9 cellular contexts compared by ENCODE assay signal in genomic region chr18:60372598-60372997, GRCh38. TPM values are rescaled to one million over a fixed set of nuclear protein-coding genes. Genes with fewer than 3 reads are reported as not detected.
DNase-seq lines count a peak whose midpoint lies in the region; ATAC-seq and TF ChIP-seq lines count a peak whose summit lies in the region.
"Had no signal": no experiment of that assay in that cellular context is flagged by ENCODE, and none has a peak within 500 bp of the region (broad histone marks: within the 10 kb centered on the region; RNA-seq: fewer than 3 reads in every experiment).

MC4R (minus strand) TSS chr18:60372775; CDS start chr18:60372349, 426 bp downstream.

- H3K27ac Mint-ChIP-seq in endodermal cell (no peak within 1 kb of the TSS), immature natural killer cell (no peak within 1 kb of the TSS)

- WGBS in endodermal cell (ENCODE audit: insufficient coverage in 1 of 2, insufficient read length in 1 of 2), 2 experiments = 60 to 72% methylated on average over 2 to 9 of the region's 9 CpGs

- peak within 1 kb of the TSS; percentile 56 for H2AFZ ChIP-seq in neuron (ENCODE audit: low read depth, low read length)

- H3K9me3 Mint-ChIP-seq in endodermal cell (peaks cover 6% of the 10 kb centered on the region), immature natural killer cell (peaks cover 0 to 13% (median 3%) of the 10 kb centered on the region in 6 donors)

- H3K36me3 ChIP-seq in endodermal cell (ENCODE audit: control insufficient read depth, insufficient read depth, low read length) (no peaks in the 10 kb centered on the region), neuron (ENCODE audit: insufficient read depth, low read length) (no peaks in the 10 kb centered on the region)

- peak; percentile 0 for DNase-seq in GOT3 (lab: John Stamatoyannopoulos, UW)
- peak; percentile 79 for DNase-seq in NCI-H446 treated with DMSO at 0.1 percent for 48 hours (lab: John Stamatoyannopoulos, UW)
- DNase-seq in endodermal cell = peak; percentile 71
- no peak for DNase-seq in GM13977 (ENCODE audit: low spot score)
- DNase-seq in dermis blood vessel endothelial cell = no peak
- DNase-seq in immature natural killer cell = no peak

- ATAC-seq in HG02642 (IDR thresholded peaks at IDR 0.05; ENCODE audit: poor library complexity, unreplicated experiment) = no peak

- H3K36me3 Mint-ChIP-seq in endodermal cell (ENCODE audit: low read depth) = no peaks in the 10 kb centered on the region
- no peaks in the 10 kb centered on the region for H3K36me3 Mint-ChIP-seq in immature natural killer cell

- H3K4me3 ChIP-seq in endodermal cell (ENCODE audit: low read length) (no peak within 1 kb of the TSS), neuron (ENCODE audit: low read length) (peak within 1 kb of the TSS; percentile 15)

- H3K4me1 ChIP-seq in endodermal cell (ENCODE audit: control insufficient read depth, insufficient read depth, low read length) (no peaks in the 10 kb centered on the region), neuron (ENCODE audit: insufficient read depth, low read length) (peaks cover 7% of the 10 kb centered on the region)

- H3K9me3 ChIP-seq in endodermal cell (ENCODE audit: control insufficient read depth, low read length) (no peaks in the 10 kb centered on the region), neuron (ENCODE audit: low read length) (no peaks in the 10 kb centered on the region)

- peaks cover 10% of the 10 kb centered on the region for H3K4me1 Mint-ChIP-seq in endodermal cell
- H3K4me1 Mint-ChIP-seq in immature natural killer cell = no peaks in the 10 kb centered on the region

- TF ChIP-seq CTCF in endodermal cell (conservative IDR thresholded peaks at IDR 0.05) = no peak
- no peak for TF ChIP-seq CTCF in GM13977 (IDR thresholded peaks at IDR 0.05; ENCODE audit: extremely low read depth, insufficient read depth, missing control alignments)

- no peaks in the 10 kb centered on the region for H3K27me3 Mint-ChIP-seq in endodermal cell (ENCODE audit: insufficient read depth)
- peaks cover 0 to 4% (median 0%) of the 10 kb centered on the region in 3 donors for H3K27me3 Mint-ChIP-seq in immature natural killer cell (ENCODE audit: low read depth in 3 of 3)

- no peak within 1 kb of the TSS for H3K4me3 Mint-ChIP-seq in endodermal cell
- H3K4me3 Mint-ChIP-seq in immature natural killer cell = no peak within 1 kb of the TSS

- H3K9ac ChIP-seq in endodermal cell (ENCODE audit: extremely low read depth, low read length, poor library complexity, severe bottlenecking) = no peak within 1 kb of the TSS

- H3K27me3 ChIP-seq in endodermal cell (ENCODE audit: control insufficient read depth, insufficient read depth, low read length, poor library complexity, severe bottlenecking) = no peaks in the 10 kb centered on the region
- no peaks in the 10 kb centered on the region for H3K27me3 ChIP-seq in neuron (ENCODE audit: insufficient read depth, low read length)

- peak within 1 kb of the TSS; percentile 47 for H3K27ac ChIP-seq in endodermal cell (ENCODE audit: low read depth, low read length)

- in situ Hi-C loops in GM13977 (cut with MboI; ENCODE audit: low pct_unique_long_range_greater_than_20kb, low sequenced_read_pairs, unreplicated experiment) = no loop called here

RNA-seq across cellular contexts. Expression of gene MC4R, which starts in this region (rescaled TPM):
- total RNA-seq in endodermal cell (not detected), dermis blood vessel endothelial cell (not detected in 2 replicates)
- polyA plus RNA-seq in endodermal cell (2013, experiment 1 of 2) = 0.39 TPM
- polyA plus RNA-seq in endodermal cell (2013, experiment 2 of 2) = 0.37 TPM
- not detected for polyA plus RNA-seq in immature natural killer cell
- total RNA-seq: liver had no signal
- polyA plus RNA-seq: liver had no signal

Comparison
In these comparisons a context has a peak if more than half of its experiments do, and no peak if none do; other contexts are left out.
1. Peak in DNase-seq and H3K27ac ChIP-seq in endodermal cell; RNA of the gene not detected or under 1 TPM.
2. DNase-seq: peak in GOT3 (single experiment) and NCI-H446 treated with DMSO at 0.1 percent for 48 hours (single experiment); none in GM13977 (single experiment), dermis blood vessel endothelial cell (single experiment) and immature natural killer cell (0 of 3).